In the genomic region with DNA sequence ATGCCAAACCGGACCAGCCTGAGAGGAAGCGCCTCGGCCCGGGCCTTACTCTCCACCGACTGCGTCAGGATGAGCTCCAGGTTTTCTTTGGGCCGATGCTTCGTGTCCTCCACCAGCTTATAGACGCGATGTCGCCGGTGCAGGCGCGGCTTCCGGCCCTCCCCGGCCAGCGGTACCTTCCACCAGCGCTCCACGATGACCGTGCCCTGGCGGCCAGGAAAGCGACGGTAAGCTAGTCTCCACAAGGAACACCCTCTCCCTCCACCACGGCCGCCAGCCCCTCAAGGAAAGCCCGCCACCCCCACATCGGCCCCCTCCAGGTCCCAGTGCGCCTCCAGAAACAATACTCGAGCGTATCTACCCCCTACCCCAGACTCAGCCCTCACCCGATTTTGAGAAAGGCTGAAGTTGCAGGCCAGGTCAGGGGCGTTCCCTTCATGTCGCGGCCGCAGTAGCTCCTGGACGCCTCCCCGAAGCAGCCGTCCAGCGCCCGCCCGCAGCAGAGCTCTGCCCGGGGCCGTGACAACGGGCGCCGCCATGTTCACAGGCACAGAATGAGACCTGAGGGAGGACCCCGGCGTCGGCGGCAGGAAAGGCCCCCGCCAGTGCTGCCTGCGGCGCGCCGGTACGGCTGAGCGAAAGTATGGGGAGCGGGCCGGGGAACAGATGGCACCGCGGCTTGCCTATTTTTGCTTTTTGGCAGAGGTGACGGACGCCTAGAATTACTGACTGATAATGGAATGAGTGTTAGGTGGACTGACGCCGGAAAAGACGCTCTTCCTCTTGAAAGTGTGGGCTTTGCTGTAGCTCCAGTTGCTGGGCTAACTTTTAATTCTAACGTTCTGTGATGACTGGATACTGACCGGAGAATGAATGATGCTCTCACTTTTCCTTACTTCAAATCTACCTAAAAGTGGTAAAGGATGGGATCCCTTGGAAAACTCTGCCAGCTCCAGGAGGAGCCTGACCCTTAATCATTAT, we compare ENCODE assay signal across 1 cellular context.
TF ChIP-seq lines count a peak whose summit lies in the region.

Gene MRPL9 (minus strand): TSS at position 556 of the 981 bp plus-strand sequence. CDS start 17 bp downstream, at position 539.

TF ChIP-seq in A549, 52 proteins besides CTCF, POLR2A, EP300 and RAD21 (continued from another document):
- TF ChIP-seq ELK1 (IDR thresholded peaks at IDR 0.05; ENCODE audit: low read depth, low read length): no peak
- TF ChIP-seq, protein P1, sequence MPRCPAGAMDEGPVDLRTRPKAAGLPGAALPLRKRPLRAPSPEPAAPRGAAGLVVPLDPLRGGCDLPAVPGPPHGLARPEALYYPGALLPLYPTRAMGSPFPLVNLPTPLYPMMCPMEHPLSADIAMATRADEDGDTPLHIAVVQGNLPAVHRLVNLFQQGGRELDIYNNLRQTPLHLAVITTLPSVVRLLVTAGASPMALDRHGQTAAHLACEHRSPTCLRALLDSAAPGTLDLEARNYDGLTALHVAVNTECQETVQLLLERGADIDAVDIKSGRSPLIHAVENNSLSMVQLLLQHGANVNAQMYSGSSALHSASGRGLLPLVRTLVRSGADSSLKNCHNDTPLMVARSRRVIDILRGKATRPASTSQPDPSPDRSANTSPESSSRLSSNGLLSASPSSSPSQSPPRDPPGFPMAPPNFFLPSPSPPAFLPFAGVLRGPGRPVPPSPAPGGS (IDR thresholded peaks at IDR 0.05): peak; percentile 26; the same call in 1 of the 3 replicates
- TF ChIP-seq, protein P2, sequence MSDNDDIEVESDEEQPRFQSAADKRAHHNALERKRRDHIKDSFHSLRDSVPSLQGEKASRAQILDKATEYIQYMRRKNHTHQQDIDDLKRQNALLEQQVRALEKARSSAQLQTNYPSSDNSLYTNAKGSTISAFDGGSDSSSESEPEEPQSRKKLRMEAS (IDR thresholded peaks at IDR 0.05): peak; percentile 44
- peak; percentile 78; the same call in 1 of the 2 replicates for TF ChIP-seq HDAC2 (IDR thresholded peaks at IDR 0.05)
- TF ChIP-seq PHF8 (IDR thresholded peaks at IDR 0.05; ENCODE audit: borderline replicate concordance, low read depth): peak; percentile 75
